Comparison of ENCODE assay signal across 8 cellular contexts in the genomic region with DNA sequence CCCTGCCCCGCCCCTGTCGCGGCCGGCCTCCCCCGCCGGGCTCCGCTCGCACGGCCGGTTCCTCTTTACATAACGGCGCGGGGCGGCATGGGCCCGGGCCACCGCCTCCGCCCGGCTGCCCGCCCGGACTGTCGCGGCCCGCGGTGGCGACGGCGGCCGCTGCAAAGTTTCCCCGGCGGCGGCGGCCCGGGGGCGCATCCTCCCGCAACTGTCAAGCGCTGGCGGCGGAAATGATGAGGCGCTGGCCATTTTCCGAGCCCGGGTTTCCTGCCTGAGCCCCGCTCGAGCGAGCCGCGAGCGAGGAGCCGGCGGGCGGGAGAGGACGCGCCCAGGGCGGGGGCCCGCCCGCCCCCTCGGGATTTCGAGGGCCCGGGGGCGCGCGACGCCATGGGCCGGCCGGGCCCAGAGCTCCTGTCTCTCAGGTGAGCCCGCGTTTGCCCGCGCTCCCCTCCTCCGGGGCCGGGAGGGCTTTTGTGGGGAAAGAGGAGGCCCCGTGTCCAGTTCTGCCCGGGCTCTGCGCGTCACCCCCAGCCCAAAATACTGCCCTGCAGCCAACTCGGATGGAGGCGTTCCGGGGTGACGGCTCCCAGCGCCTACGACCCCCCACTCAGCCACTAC. TPM values are rescaled to one million over a fixed set of nuclear protein-coding genes. Genes with fewer than 3 reads are reported as not detected.
A peak's percentile ranks its signal among the peaks of the same experiment; 100 is the strongest.
DNase-seq lines count a peak whose midpoint lies in the region; ATAC-seq and TF ChIP-seq lines count a peak whose summit lies in the region.

A gene (plus strand): TSS at position 68 of the 618 bp plus-strand sequence. CDS start 12,223 bp downstream, outside the sequence.

- H2AFZ ChIP-seq in SU-DHL-6 (ENCODE audit: low read depth, low read length, severe bottlenecking) (peak within 1 kb of the TSS; percentile 6), mammary epithelial cell (ENCODE audit: low read depth, low read length) (peak within 1 kb of the TSS; percentile 83)

- H3K27ac ChIP-seq in SU-DHL-6 (ENCODE audit: low read depth, low read length), result peak within 1 kb of the TSS; percentile 91
- H3K27ac ChIP-seq in mammary epithelial cell (ENCODE audit: insufficient read depth, low read depth, low read length), result peak within 1 kb of the TSS; percentile 65
- H3K27ac ChIP-seq in liver (ENCODE audit: low read depth in 1 of 2, low read length in 2 of 2), result peak within 1 kb of the TSS; percentile 82 to 85

- DNase-seq in mammary epithelial cell (no peak), NCI-H187 (lab: John Stamatoyannopoulos, UW) (no peak), SIG-M5 (lab: John Stamatoyannopoulos, UW) (no peak)
- peak in 5 of 6 experiments; percentile 80 to 98 (median 85) for DNase-seq in stimulated activated naive CD4-positive, alpha-beta T cell (lab: John Stamatoyannopoulos, UW)

- H3F3A ChIP-seq in SU-DHL-6 (ENCODE audit: insufficient read depth), result peaks cover 26% of the 10 kb centered on the region

- H3K27me3 ChIP-seq in SU-DHL-6 (ENCODE audit: low read length) (no peaks in the 10 kb centered on the region), mammary epithelial cell (ENCODE audit: insufficient read depth, low read length) (no peaks in the 10 kb centered on the region), liver (ENCODE audit: control insufficient read depth in 4 of 4, insufficient read depth in 4 of 4, low read length in 3 of 4) (no peaks in the 10 kb centered on the region)

- peak; percentile 11 for ATAC-seq in GM18867 (IDR thresholded peaks at IDR 0.05; ENCODE audit: unreplicated experiment)
- ATAC-seq in HG02938 (IDR thresholded peaks at IDR 0.05; ENCODE audit: unreplicated experiment), result peak; percentile 11

- intact Hi-C loops in mammary epithelial cell (cut with micrococcal nuclease), result loop anchor here (5.0 kb wide), 1 partner anchor 36 kb away; no protein-coding TSS in a partner anchor

- TF ChIP-seq RAD21 in liver (IDR thresholded peaks at IDR 0.05), result no peak

- 0% methylated on average over 5 of the region's 80 CpGs for WGBS in mammary epithelial cell (ENCODE audit: low coverage, missing lambda C conversion rate)
- under 1% methylated on average over 80 of the region's 80 CpGs for WGBS in liver

- H3K4me1 ChIP-seq in mammary epithelial cell (ENCODE audit: insufficient read depth, low read length) (peaks cover 46% of the 10 kb centered on the region), liver (ENCODE audit: control insufficient read depth in 4 of 4, insufficient read depth in 4 of 4, low read length in 3 of 4) (peaks cover 19 to 55% (median 40%) of the 10 kb centered on the region in 4 donors)

- peaks cover 50% of the 10 kb centered on the region for H3K79me2 ChIP-seq in SU-DHL-6 (ENCODE audit: insufficient read depth, low read length)
- peaks cover 51% of the 10 kb centered on the region for H3K79me2 ChIP-seq in mammary epithelial cell (ENCODE audit: insufficient read depth, low read length)

- TF ChIP-seq CTCF in SU-DHL-6 (IDR thresholded peaks at IDR 0.05; ENCODE audit: insufficient read depth, low read length, poor library complexity, severe bottlenecking) (no peak), mammary epithelial cell (conservative IDR thresholded peaks at IDR 0.05 in 1 of 2, IDR thresholded peaks at IDR 0.05 in 1 of 2; ENCODE audit: extremely low read depth in 1 of 2, insufficient read depth in 1 of 2, low read depth in 1 of 2, low read length in 2 of 2) (no peak), liver (IDR thresholded peaks at IDR 0.05; ENCODE audit: low read depth, low read length, missing input control) (no peak)

- H3K4me2 ChIP-seq in SU-DHL-6 (ENCODE audit: low read depth, low read length, poor library complexity, severe bottlenecking), result peak within 1 kb of the TSS; percentile 79
- H3K4me2 ChIP-seq in mammary epithelial cell (ENCODE audit: insufficient read depth, low read depth, low read length), result peak within 1 kb of the TSS; percentile 93

- dilution Hi-C loops in mammary epithelial cell (cut with HindIII; ENCODE audit: low sequenced_read_pairs), result no loop called here

- CTCF ChIA-PET in mammary epithelial cell (lab: Charles Lee; ENCODE audit: low non-redundant PET), result no interaction called here

- in situ Hi-C loops in mammary epithelial cell (cut with MboI; ENCODE audit: low sequenced_read_pairs in 2 of 2), result no loop called here

- H3K36me3 ChIP-seq in SU-DHL-6 (ENCODE audit: low read length) (no peaks in the 10 kb centered on the region), mammary epithelial cell (ENCODE audit: insufficient read depth, low read length) (no peaks in the 10 kb centered on the region), liver (ENCODE audit: control insufficient read depth in 4 of 4, insufficient read depth in 3 of 4, low read depth in 1 of 4, low read length in 3 of 4) (no peaks in the 10 kb centered on the region)

- H4K20me1 ChIP-seq in SU-DHL-6 (ENCODE audit: low read depth, low read length) (0 out of 2 replicates have a peak, but pooled peaks cover 7% of the 10 kb centered on the region), mammary epithelial cell (ENCODE audit: insufficient read depth, low read length) (no peaks in the 10 kb centered on the region)

- no peaks in the 10 kb centered on the region for H3K9me3 ChIP-seq in SU-DHL-6 (ENCODE audit: insufficient read depth, low read length)
- no peaks in the 10 kb centered on the region for H3K9me3 ChIP-seq in mammary epithelial cell (replicated peaks; ENCODE audit: insufficient read depth, low read length)
- no peaks in the 10 kb centered on the region for H3K9me3 ChIP-seq in liver (ENCODE audit: control insufficient read depth in 4 of 4, low read length in 3 of 4)

- H3K9me2 ChIP-seq in SU-DHL-6 (replicated peaks; ENCODE audit: insufficient read depth, low read length), result no peaks in the 10 kb centered on the region

- TSS peak; percentile 13 for BruUV-seq in mammary epithelial cell (replicated peaks; lab: Mats Ljungman, UMichigan)

- peak within 1 kb of the TSS; percentile 66 for H3K4me3 ChIP-seq in SU-DHL-6 (ENCODE audit: insufficient read depth, low read length, poor library complexity, severe bottlenecking)
- H3K4me3 ChIP-seq in mammary epithelial cell (replicated peaks in 1 of 3; ENCODE audit: insufficient read depth in 1 of 3, low read depth in 2 of 3, low read length in 3 of 3), result peak within 1 kb of the TSS; percentile 75 to 99 (median 86)
- peak within 1 kb of the TSS; percentile 45 to 85 (median 79) for H3K4me3 ChIP-seq in liver (ENCODE audit: low read depth in 1 of 3, low read length in 3 of 3)

- H3K9ac ChIP-seq in SU-DHL-6 (ENCODE audit: low read length) (peak within 1 kb of the TSS; percentile 92), mammary epithelial cell (ENCODE audit: insufficient read depth, low read length) (peak within 1 kb of the TSS; percentile 90), liver (ENCODE audit: low read depth in 1 of 2, low read length in 2 of 2) (peak within 1 kb of the TSS; percentile 73 to 84)

TF ChIP-seq in liver, 16 proteins besides CTCF, POLR2A, EP300 and RAD21 (continues in another document):
- TF ChIP-seq RXRA (IDR thresholded peaks at IDR 0.05), result no peak
- TF ChIP-seq, protein P1, sequence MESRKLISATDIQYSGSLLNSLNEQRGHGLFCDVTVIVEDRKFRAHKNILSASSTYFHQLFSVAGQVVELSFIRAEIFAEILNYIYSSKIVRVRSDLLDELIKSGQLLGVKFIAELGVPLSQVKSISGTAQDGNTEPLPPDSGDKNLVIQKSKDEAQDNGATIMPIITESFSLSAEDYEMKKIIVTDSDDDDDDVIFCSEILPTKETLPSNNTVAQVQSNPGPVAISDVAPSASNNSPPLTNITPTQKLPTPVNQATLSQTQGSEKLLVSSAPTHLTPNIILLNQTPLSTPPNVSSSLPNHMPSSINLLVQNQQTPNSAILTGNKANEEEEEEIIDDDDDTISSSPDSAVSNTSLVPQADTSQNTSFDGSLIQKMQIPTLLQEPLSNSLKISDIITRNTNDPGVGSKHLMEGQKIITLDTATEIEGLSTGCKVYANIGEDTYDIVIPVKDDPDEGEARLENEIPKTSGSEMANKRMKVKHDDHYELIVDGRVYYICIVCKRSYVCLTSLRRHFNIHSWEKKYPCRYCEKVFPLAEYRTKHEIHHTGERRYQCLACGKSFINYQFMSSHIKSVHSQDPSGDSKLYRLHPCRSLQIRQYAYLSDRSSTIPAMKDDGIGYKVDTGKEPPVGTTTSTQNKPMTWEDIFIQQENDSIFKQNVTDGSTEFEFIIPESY (IDR thresholded peaks at IDR 0.05), result no peak
- TF ChIP-seq, protein P2, sequence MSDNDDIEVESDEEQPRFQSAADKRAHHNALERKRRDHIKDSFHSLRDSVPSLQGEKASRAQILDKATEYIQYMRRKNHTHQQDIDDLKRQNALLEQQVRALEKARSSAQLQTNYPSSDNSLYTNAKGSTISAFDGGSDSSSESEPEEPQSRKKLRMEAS (IDR thresholded peaks at IDR 0.05), result no peak
- TF ChIP-seq FOXA2 (IDR thresholded peaks at IDR 0.05), result no peak
- TF ChIP-seq YY1 (IDR thresholded peaks at IDR 0.05), result no peak
- TF ChIP-seq EGR1 (IDR thresholded peaks at IDR 0.05; ENCODE audit: low read depth in 2 of 2), result no peak
- TF ChIP-seq, protein P3, sequence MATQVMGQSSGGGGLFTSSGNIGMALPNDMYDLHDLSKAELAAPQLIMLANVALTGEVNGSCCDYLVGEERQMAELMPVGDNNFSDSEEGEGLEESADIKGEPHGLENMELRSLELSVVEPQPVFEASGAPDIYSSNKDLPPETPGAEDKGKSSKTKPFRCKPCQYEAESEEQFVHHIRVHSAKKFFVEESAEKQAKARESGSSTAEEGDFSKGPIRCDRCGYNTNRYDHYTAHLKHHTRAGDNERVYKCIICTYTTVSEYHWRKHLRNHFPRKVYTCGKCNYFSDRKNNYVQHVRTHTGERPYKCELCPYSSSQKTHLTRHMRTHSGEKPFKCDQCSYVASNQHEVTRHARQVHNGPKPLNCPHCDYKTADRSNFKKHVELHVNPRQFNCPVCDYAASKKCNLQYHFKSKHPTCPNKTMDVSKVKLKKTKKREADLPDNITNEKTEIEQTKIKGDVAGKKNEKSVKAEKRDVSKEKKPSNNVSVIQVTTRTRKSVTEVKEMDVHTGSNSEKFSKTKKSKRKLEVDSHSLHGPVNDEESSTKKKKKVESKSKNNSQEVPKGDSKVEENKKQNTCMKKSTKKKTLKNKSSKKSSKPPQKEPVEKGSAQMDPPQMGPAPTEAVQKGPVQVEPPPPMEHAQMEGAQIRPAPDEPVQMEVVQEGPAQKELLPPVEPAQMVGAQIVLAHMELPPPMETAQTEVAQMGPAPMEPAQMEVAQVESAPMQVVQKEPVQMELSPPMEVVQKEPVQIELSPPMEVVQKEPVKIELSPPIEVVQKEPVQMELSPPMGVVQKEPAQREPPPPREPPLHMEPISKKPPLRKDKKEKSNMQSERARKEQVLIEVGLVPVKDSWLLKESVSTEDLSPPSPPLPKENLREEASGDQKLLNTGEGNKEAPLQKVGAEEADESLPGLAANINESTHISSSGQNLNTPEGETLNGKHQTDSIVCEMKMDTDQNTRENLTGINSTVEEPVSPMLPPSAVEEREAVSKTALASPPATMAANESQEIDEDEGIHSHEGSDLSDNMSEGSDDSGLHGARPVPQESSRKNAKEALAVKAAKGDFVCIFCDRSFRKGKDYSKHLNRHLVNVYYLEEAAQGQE (IDR thresholded peaks at IDR 0.05), result no peak
- TF ChIP-seq JUND (IDR thresholded peaks at IDR 0.05), result no peak
- no peak for TF ChIP-seq NR2F2 (IDR thresholded peaks at IDR 0.05)
- TF ChIP-seq SP1 (IDR thresholded peaks at IDR 0.05), result no peak

RNA-seq across cellular contexts. Expression of the gene that starts here (rescaled TPM):
- total RNA-seq in mammary epithelial cell, result 10 to 100 TPM; 11.7 to 15.8 TPM
- 18.1 TPM for polyA plus RNA-seq in mammary epithelial cell
- 20.3 TPM for polyA minus RNA-seq in mammary epithelial cell
- total RNA-seq in liver, result 10 to 100 TPM; 10.7 to 18.7 TPM
- 1 to 10 TPM; 4.4 to 6.9 TPM for polyA plus RNA-seq in liver

Comparison
In these comparisons a context has a peak if more than half of its experiments do, and no peak if none do; other contexts are left out.
1. DNase-seq: peak in stimulated activated naive CD4-positive, alpha-beta T cell (5 of 6); none in mammary epithelial cell (single experiment), NCI-H187 (0 of 2) and SIG-M5 (single experiment).
2. Peak in every context shown above with its lines, with median percentiles within 50 percentile points of each other: H3K27ac ChIP-seq, H3K4me3 ChIP-seq and H3K9ac ChIP-seq.